ENCODE assay signal across 8 cellular contexts in genomic region chr4:18020145-18020670, GRCh38. TPM values are rescaled to one million over a fixed set of nuclear protein-coding genes. Genes with fewer than 3 reads are reported as not detected.
DNase-seq lines count a peak whose midpoint lies in the region; ATAC-seq and TF ChIP-seq lines count a peak whose summit lies in the region.

No MANE protein-coding gene starts in this region.

- H3K27ac Mint-ChIP-seq in activated CD4-positive, alpha-beta memory T cell treated with anti-CD3 and anti-CD28 coated beads for 36 hours: peak overlapping the region; percentile 78
- peak overlapping the region; percentile 93 for H3K27ac Mint-ChIP-seq in osteocyte (ENCODE audit: unreplicated experiment)

- peak overlapping the region; percentile 94 for H2AFZ ChIP-seq in fibroblast of lung (ENCODE audit: low read length)

- H3K36me3 ChIP-seq in BLaER1 treated with 17β-estradiol and CSF1 and Interleukin-3, amounts not matched to agents 10 nM and 100 nM: no peaks in the 10 kb centered on the region
- H3K36me3 ChIP-seq in fibroblast of lung (ENCODE audit: control insufficient read depth, insufficient read depth, low read length): no peaks in the 10 kb centered on the region

- H3K9ac ChIP-seq in BLaER1 treated with 17β-estradiol and CSF1 and Interleukin-3, amounts not matched to agents 10 nM and 100 nM: peak overlapping the region; percentile 92 to 99 (median 97)
- H3K9ac ChIP-seq in fibroblast of lung (ENCODE audit: insufficient read depth, low read length): peak overlapping the region; percentile 67

- peak overlapping the region; percentile 91 for H3K4me3 Mint-ChIP-seq in activated CD4-positive, alpha-beta memory T cell treated with anti-CD3 and anti-CD28 coated beads for 36 hours
- H3K4me3 Mint-ChIP-seq in osteocyte (ENCODE audit: unreplicated experiment): peak overlapping the region; percentile 98

- no peaks in the 10 kb centered on the region for H3K9me3 Mint-ChIP-seq in activated CD4-positive, alpha-beta memory T cell treated with anti-CD3 and anti-CD28 coated beads for 36 hours
- no peaks in the 10 kb centered on the region for H3K9me3 Mint-ChIP-seq in osteocyte (ENCODE audit: unreplicated experiment)

- peaks cover 15 to 30% (median 24%) of the 10 kb centered on the region in 10 experiments for H3K4me1 ChIP-seq in BLaER1 treated with 17β-estradiol and CSF1 and Interleukin-3, amounts not matched to agents 10 nM and 100 nM
- H3K4me1 ChIP-seq in fibroblast of lung (ENCODE audit: control insufficient read depth, extremely low read depth, insufficient read depth, low read length): no peaks in the 10 kb centered on the region

- peaks cover 14 to 54% (median 46%) of the 10 kb centered on the region in 11 experiments; a peak in 21 of 22 replicates for H4K20me1 ChIP-seq in BLaER1 treated with 17β-estradiol and CSF1 and Interleukin-3, amounts not matched to agents 10 nM and 100 nM
- no peaks in the 10 kb centered on the region for H4K20me1 ChIP-seq in fibroblast of lung (ENCODE audit: control insufficient read depth, extremely low read depth, insufficient read depth, low read length)

- H3K9me3 ChIP-seq in BLaER1 treated with 17β-estradiol and CSF1 and Interleukin-3, amounts not matched to agents 10 nM and 100 nM (replicated peaks in 1 of 11): peaks cover 0 to 13% (median 0%) of the 10 kb centered on the region in 11 experiments; a peak in 6 of 22 replicates
- H3K9me3 ChIP-seq in fibroblast of lung (ENCODE audit: control insufficient read depth, insufficient read depth, low read depth, low read length): no peaks in the 10 kb centered on the region

- H3K79me2 ChIP-seq in fibroblast of lung (ENCODE audit: control insufficient read depth, insufficient read depth, low read length): peaks cover 54% of the 10 kb centered on the region

- no peak for ATAC-seq in GM18520 (IDR thresholded peaks at IDR 0.05; ENCODE audit: unreplicated experiment)

- H3K4me1 Mint-ChIP-seq in activated CD4-positive, alpha-beta memory T cell treated with anti-CD3 and anti-CD28 coated beads for 36 hours (ENCODE audit: low read depth): peaks cover 13% of the 10 kb centered on the region
- H3K4me1 Mint-ChIP-seq in osteocyte (ENCODE audit: unreplicated experiment): peaks cover 22% of the 10 kb centered on the region

- no peak for DNase-seq in HFF-Myc (ENCODE audit: extremely low read depth, low read depth)
- peak; percentile 14 for DNase-seq in activated CD4-positive, alpha-beta memory T cell treated with anti-CD3 and anti-CD28 coated beads for 36 hours
- DNase-seq in fibroblast of lung (ENCODE audit: low read depth in 2 of 2): peak; percentile 9 to 20
- no peak for DNase-seq in osteocyte (ENCODE audit: extremely low spot score, unreplicated experiment)
- DNase-seq in iPS-NIHi11 (ENCODE audit: low spot score): no peak
- no peak for DNase-seq in NCI-H774 (lab: John Stamatoyannopoulos, UW)

- TF ChIP-seq CTCF in HFF-Myc (IDR thresholded peaks at IDR 0.05; ENCODE audit: low read depth, low read length, missing control alignments) (no peak), fibroblast of lung (conservative IDR thresholded peaks at IDR 0.05 in 1 of 2, IDR thresholded peaks at IDR 0.05 in 1 of 2; ENCODE audit: low read depth in 1 of 2, low read length in 2 of 2) (no peak), osteocyte (IDR thresholded peaks at IDR 0.05) (no peak)

- H3K27me3 ChIP-seq in BLaER1 treated with 17β-estradiol and CSF1 and Interleukin-3, amounts not matched to agents 10 nM and 100 nM: peaks cover 5 to 18% (median 12%) of the 10 kb centered on the region in 11 experiments; a peak in 15 of 22 replicates
- H3K27me3 ChIP-seq in fibroblast of lung (ENCODE audit: control insufficient read depth, insufficient read depth, low read length): no peaks in the 10 kb centered on the region

- intact Hi-C loops in activated CD4-positive, alpha-beta memory T cell treated with anti-CD3 and anti-CD28 coated beads for 36 hours (cut with micrococcal nuclease): loop anchor here (5.0 kb wide), 1 partner anchor 683 kb away; no protein-coding TSS in a partner anchor

- H3K4me2 ChIP-seq in BLaER1 treated with 17β-estradiol and CSF1 and Interleukin-3, amounts not matched to agents 10 nM and 100 nM: peak overlapping the region; percentile 87 to 95 (median 91)
- peak overlapping the region; percentile 86 for H3K4me2 ChIP-seq in fibroblast of lung (ENCODE audit: extremely low read depth, insufficient read depth, low read length)

- POLR2A ChIA-PET in activated CD4-positive, alpha-beta memory T cell treated with anti-CD3 and anti-CD28 coated beads for 36 hours (lab: Charles Lee): no interaction called here

- H3K27me3 Mint-ChIP-seq in activated CD4-positive, alpha-beta memory T cell treated with anti-CD3 and anti-CD28 coated beads for 36 hours: peaks cover 28% of the 10 kb centered on the region
- H3K27me3 Mint-ChIP-seq in osteocyte (ENCODE audit: unreplicated experiment): no peaks in the 10 kb centered on the region

- CTCF ChIA-PET in activated CD4-positive, alpha-beta memory T cell treated with anti-CD3 and anti-CD28 coated beads for 36 hours (lab: Charles Lee): no interaction called here

- H3K27ac ChIP-seq in BLaER1 treated with 17β-estradiol and CSF1 and Interleukin-3, amounts not matched to agents 10 nM and 100 nM: peak overlapping the region; percentile 31 to 98 (median 95); a peak in 19 of 22 replicates
- peak overlapping the region; percentile 91 for H3K27ac ChIP-seq in fibroblast of lung (ENCODE audit: insufficient read depth, low read length)

- H3K36me3 Mint-ChIP-seq in activated CD4-positive, alpha-beta memory T cell treated with anti-CD3 and anti-CD28 coated beads for 36 hours: no peaks in the 10 kb centered on the region
- no peaks in the 10 kb centered on the region for H3K36me3 Mint-ChIP-seq in osteocyte (ENCODE audit: unreplicated experiment)

- peak overlapping the region; percentile 90 to 100 (median 98) for H3K4me3 ChIP-seq in BLaER1 treated with 17β-estradiol and CSF1 and Interleukin-3, amounts not matched to agents 10 nM and 100 nM
- H3K4me3 ChIP-seq in HFF-Myc (replicated peaks; ENCODE audit: low read depth, low read length) (peak overlapping the region; percentile 83), fibroblast of lung (replicated peaks in 1 of 4; ENCODE audit: control extremely low read depth in 1 of 4, insufficient read depth in 1 of 4, low read depth in 3 of 4, low read length in 4 of 4) (peak overlapping the region; percentile 59 to 98 (median 90))

RNA-seq across cellular contexts. Expression of gene LCORL, which starts 1.3 kb away (rescaled TPM):
- 10 to 100 TPM in 1 of 2 experiments, 1 to 10 TPM in 1; 8.1 to 10.5 TPM for total RNA-seq in activated CD4-positive, alpha-beta memory T cell treated with anti-CD3 and anti-CD28 coated beads for 36 hours
- 11.0 and 13.5 TPM in 2 replicates for total RNA-seq in fibroblast of lung
- polyA plus RNA-seq in fibroblast of lung: 6.3 and 8.5 TPM in 2 replicates
- 7.2 and 8.1 TPM in 2 replicates for polyA plus RNA-seq in fibroblast of lung (2012)
- 10.3 and 12.6 TPM in 2 replicates for polyA minus RNA-seq in fibroblast of lung (ENCODE audit: low replicate concordance)
- 17.3 and 18.2 TPM in 2 replicates for total RNA-seq in osteocyte

Comparison
In these comparisons a context has a peak if more than half of its experiments do, and no peak if none do; other contexts are left out.
1. DNase-seq: peak in activated CD4-positive, alpha-beta memory T cell treated with anti-CD3 and anti-CD28 coated beads for 36 hours (single experiment) and fibroblast of lung (2 of 2); none in HFF-Myc (single experiment), osteocyte (single experiment), iPS-NIHi11 (single experiment) and NCI-H774 (single experiment).
2. Peak in every context shown above with its lines, with median percentiles within 50 percentile points of each other: H3K4me3 ChIP-seq.